8 cellular contexts compared by ENCODE assay signal in genomic region chr1:7680791-7681165, GRCh38.
DNase-seq lines count a peak whose midpoint lies in the region; ATAC-seq and TF ChIP-seq lines count a peak whose summit lies in the region.

No MANE protein-coding gene starts in this region.

- no peak for TF ChIP-seq POLR2A in suprapubic skin (IDR thresholded peaks at IDR 0.05)

- H3K27me3 ChIP-seq in left lung: peaks cover 0 to 28% of the 10 kb centered on the region in 2 donors
- H3K27me3 ChIP-seq in suprapubic skin: no peaks in the 10 kb centered on the region

- peak; percentile 24 for ATAC-seq in left lung
- no peak for ATAC-seq in GM21576 (IDR thresholded peaks at IDR 0.05; ENCODE audit: unreplicated experiment)

- no peaks in the 10 kb centered on the region for H3K36me3 ChIP-seq in left lung
- no peaks in the 10 kb centered on the region for H3K36me3 ChIP-seq in suprapubic skin

- H3K4me3 ChIP-seq in cardiac fibroblast (replicated peaks in 1 of 2; ENCODE audit: low read depth in 2 of 2, low read length in 2 of 2) (peak overlapping the region; percentile 47 to 56), left lung (peak overlapping the region; percentile 53 to 66), suprapubic skin (peak overlapping the region; percentile 73)

- TF ChIP-seq EP300 in suprapubic skin (IDR thresholded peaks at IDR 0.05): no peak

- H3K9me3 ChIP-seq in left lung (no peaks in the 10 kb centered on the region), suprapubic skin (no peaks in the 10 kb centered on the region)

- WGBS in suprapubic skin: no CpG with 5 or more reads among the region's 37 CpGs

- H3K4me1 ChIP-seq in left lung (peaks cover 5 to 19% of the 10 kb centered on the region in 2 donors), suprapubic skin (peaks cover 16% of the 10 kb centered on the region)

- intact Hi-C loops in left lung (cut with DNase I): no loop called here

- H3K27ac ChIP-seq in left lung: peak overlapping the region in 1 of 2 donors; percentile 53
- H3K27ac ChIP-seq in suprapubic skin: no peak overlapping the region

- TF ChIP-seq CTCF in cardiac fibroblast (IDR thresholded peaks at IDR 0.05; ENCODE audit: low read depth, low read length): no peak
- TF ChIP-seq CTCF in left lung (IDR thresholded peaks at IDR 0.05): no peak
- TF ChIP-seq CTCF in suprapubic skin (IDR thresholded peaks at IDR 0.05): no peak

- DNase-seq in CD1c-positive myeloid dendritic cell (ENCODE audit: extremely low spot score): peak; percentile 3
- peak; percentile 42 for DNase-seq in NCI-H128 (lab: John Stamatoyannopoulos, UW; ENCODE audit: unreplicated experiment)
- DNase-seq in cardiac fibroblast (ENCODE audit: low read depth in 2 of 2): peak in 1 of 2 donors; percentile 4
- DNase-seq in left lung: no peak
- no peak for DNase-seq in suprapubic skin (ENCODE audit: low spot score in 2 of 2)
- DNase-seq in GDM1 (lab: John Stamatoyannopoulos, UW): no peak
- DNase-seq in HCEC 1CT: no peak

Comparison
In these comparisons a context has a peak if more than half of its experiments do, and no peak if none do; other contexts are left out.
1. DNase-seq: peak in CD1c-positive myeloid dendritic cell (single experiment) and NCI-H128 (single experiment); none in left lung (0 of 2), suprapubic skin (0 of 2), GDM1 (single experiment) and HCEC 1CT (single experiment).
2. Peak in every context shown above with its lines, with median percentiles within 50 percentile points of each other: H3K4me3 ChIP-seq.